27 cellular contexts compared by ENCODE assay signal in genomic region chr18:6158958-6159357, GRCh38.
"Had no signal": no experiment of that assay in that cellular context is flagged by ENCODE, and none has a peak within 500 bp of the region (broad histone marks: within the 10 kb centered on the region; RNA-seq: fewer than 3 reads in every experiment).

No MANE protein-coding gene starts in this region.

- FAIRE-seq: urothelium cell line had no signal

- H3K36me3 ChIP-seq: thoracic aorta, thyroid gland, transverse colon, upper lobe of right lung, uterus, vagina had no signal

- H3K27ac ChIP-seq: stomach, suprapubic skin, thoracic aorta, thyroid gland, tibial artery, tibial nerve, transverse colon, upper lobe of left lung, upper lobe of right lung, uterus, vagina had no signal

- DNase-seq: stimulated activated CD4-positive, alpha-beta T cell treated with anti-CD3 and anti-CD28 coated beads, Interleukin-2, amount 100 ng/mL, for 48 hours; stimulated activated CD4-positive, alpha-beta T cell treated with anti-CD3 and anti-CD28 coated beads, Interleukin-4, amount 100 ng/mL, for 1 hour; stimulated activated CD4-positive, alpha-beta T cell treated with anti-CD3 and anti-CD28 coated beads, Interleukin-4, amount 100 ng/mL, for 24 hours; stimulated activated CD4-positive, alpha-beta T cell treated with anti-CD3 and anti-CD28 coated beads, Interleukin-4, amount 100 ng/mL, for 4 hours; stimulated activated CD8-positive, alpha-beta memory T cell treated with anti-CD3 and anti-CD28 coated beads, Interleukin-4, amount 100 ng/mL, for 48 hours; stimulated activated naive B cell treated with anti-CD40 and anti-IgM and Interleukin-4, amounts not matched to agents 10 μg/mL and 1 μg/mL and 100 μg/mL, for 72 hours; stimulated activated naive CD4-positive, alpha-beta T cell; stimulated activated naive CD4-positive, alpha-beta T cell treated with Interleukin-2 at 50 U/mL for 16 hours; stimulated activated naive CD8-positive, alpha-beta T cell treated with anti-CD3 and anti-CD28 coated beads, Interleukin-15, amount 100 ng/mL, for 72 hours; stimulated activated naive CD8-positive, alpha-beta T cell treated with anti-CD3 and anti-CD28 coated beads, Interleukin-15, Interleukin-2, amounts not matched to agents 100 U/mL and 50 U/mL, for 24 hours; stomach; substantia nigra; testis; thyroid gland; tibial artery; transverse colon; trophoblast cell; upper lobe of left lung; upper lobe of right lung; uterus had no signal

- H3K9me3 ChIP-seq: testis, thoracic aorta, thyroid gland, uterus had no signal

- H3K27me3 ChIP-seq: stomach, suprapubic skin, testis, thyroid gland, tibial artery, tibial nerve, transverse colon, upper lobe of left lung, upper lobe of right lung, uterus, vagina had no signal

- ATAC-seq: stimulated activated effector memory CD8-positive, alpha-beta T cell treated with anti-CD3 and anti-CD28 coated beads, Interleukin-12 subunit alpha, Interleukin-12 subunit beta, amount 100 ng/mL, for 72 hours; stimulated activated memory B cell treated with anti-CD40 and anti-IgM and Interleukin-4, amounts not matched to agents 10 μg/mL and 1 μg/mL and 100 μg/mL, for 72 hours; stimulated activated naive B cell treated with anti-CD40 and anti-IgM and Interleukin-4, amounts not matched to agents 10 μg/mL and 1 μg/mL and 100 μg/mL, for 72 hours; stimulated activated naive CD8-positive, alpha-beta T cell treated with anti-CD3 and anti-CD28 coated beads, Interleukin-15, amount 100 ng/mL, for 72 hours; stimulated activated naive CD8-positive, alpha-beta T cell treated with anti-CD3 and anti-CD28 coated beads, Interleukin-15, Interleukin-2, amounts not matched to agents 100 U/mL and 50 U/mL, for 24 hours; upper lobe of right lung had no signal

- H3K4me3 ChIP-seq: stomach, suprapubic skin, testis, thoracic aorta, thyroid gland, tibial artery, tibial nerve, transverse colon, upper lobe of left lung, upper lobe of right lung, uterus, vagina had no signal

- H3K4me1 ChIP-seq: stomach, suprapubic skin, testis, thyroid gland, tibial artery, tibial nerve, transverse colon, upper lobe of left lung, upper lobe of right lung, uterus, vagina had no signal
